8 cellular contexts compared by ENCODE assay signal in genomic region chr1:63691672-63692425, GRCh38.
DNase-seq lines count a peak whose midpoint lies in the region; ATAC-seq and TF ChIP-seq lines count a peak whose summit lies in the region.

No MANE protein-coding gene starts in this region.

- 0 out of 2 replicates have a peak overlapping the region, but pooled peaks have one; percentile 8 for H2AFZ ChIP-seq in PC-3 (ENCODE audit: low read length)

- no peaks in the 10 kb centered on the region for H3K9me2 ChIP-seq in PC-3 (replicated peaks; ENCODE audit: low read length)

- H3K27me3 ChIP-seq in PC-3 (ENCODE audit: low read length) = no peaks in the 10 kb centered on the region

- BruUV-seq in PC-3 (replicated peaks; lab: Mats Ljungman, UMichigan) = no TSS peak

- DNase-seq in DMS53 (lab: John Stamatoyannopoulos, UW) (peak; percentile 95), LHCN-M2 (ENCODE audit: low read depth) (peak; percentile 86), PC-3 (peak; percentile 92), cardiac fibroblast (ENCODE audit: low read depth in 2 of 2) (peak; percentile 96 to 97), islet precursor cell (peak; percentile 79)
- DNase-seq in stimulated activated CD8-positive, alpha-beta memory T cell treated with anti-CD3 and anti-CD28 coated beads, Interleukin-4, amount 100 ng/mL, for 48 hours = peak; percentile 28
- DNase-seq in activated CD4-positive, CD25-positive, alpha-beta regulatory T cell treated with anti-CD3 and anti-CD28 coated beads, Interleukin-2, amount 50 U/mL, for 72 hours = no peak

- intact Hi-C loops in PC-3 (cut with micrococcal nuclease) = loop anchor here (1.0 to 10.0 kb wide), 8 partner anchors 29 to 551 kb away; no protein-coding TSS in a partner anchor

- peak overlapping the region; percentile 54 for H3K9ac ChIP-seq in PC-3 (ENCODE audit: low read length)

- H3K36me3 ChIP-seq in PC-3 (ENCODE audit: low read depth, low read length) = no peaks in the 10 kb centered on the region

- POLR2A ChIA-PET in PC-3 (lab: Charles Lee; ENCODE audit: unreplicated experiment) = interaction anchor here (0.6 to 1.4 kb wide), 7 partner anchors 29 to 529 kb away, joined by 3 to 13 read pairs (median 5); partner anchors contain the start of gene ROR1

- TF ChIP-seq CTCF in PC-3 (conservative IDR thresholded peaks at IDR 0.05; ENCODE audit: low read depth, low read length) = peak; percentile 88
- peak; percentile 76 for TF ChIP-seq CTCF in cardiac fibroblast (IDR thresholded peaks at IDR 0.05; ENCODE audit: low read depth, low read length)

- H3K4me1 ChIP-seq in PC-3 (ENCODE audit: insufficient read depth, low read length) = peaks cover 10% of the 10 kb centered on the region

- H3K9me3 ChIP-seq in PC-3 (ENCODE audit: low read length) = no peaks in the 10 kb centered on the region

- ATAC-seq in GM21367 (IDR thresholded peaks at IDR 0.05; ENCODE audit: unreplicated experiment) = peak; percentile 61
- peak; percentile 91 for ATAC-seq in PC-3

- no peaks in the 10 kb centered on the region for H3F3A ChIP-seq in PC-3 (ENCODE audit: low read length, unreplicated experiment)

- CTCF ChIA-PET in PC-3 (lab: Charles Lee) = interaction anchor here (0.5 to 2.7 kb wide), 32 partner anchors 9 to 790 kb away, joined by 3 to 29 read pairs (median 5); partner anchors contain the start of gene ROR1

- no peak overlapping the region for H3K4me2 ChIP-seq in PC-3 (ENCODE audit: low read length)

- H3K79me2 ChIP-seq in PC-3 (ENCODE audit: low read length) = no peaks in the 10 kb centered on the region

- no peaks in the 10 kb centered on the region for H4K20me1 ChIP-seq in PC-3 (ENCODE audit: low read length)

- peak overlapping the region; percentile 60 for H3K27ac ChIP-seq in PC-3 (ENCODE audit: low read length)

- no peak overlapping the region for H3K4me3 ChIP-seq in PC-3 (ENCODE audit: low read length)
- H3K4me3 ChIP-seq in cardiac fibroblast (replicated peaks in 1 of 2; ENCODE audit: low read depth in 2 of 2, low read length in 2 of 2) = no peak overlapping the region
